ENCODE assay signal across 14 cellular contexts in the genomic region with DNA sequence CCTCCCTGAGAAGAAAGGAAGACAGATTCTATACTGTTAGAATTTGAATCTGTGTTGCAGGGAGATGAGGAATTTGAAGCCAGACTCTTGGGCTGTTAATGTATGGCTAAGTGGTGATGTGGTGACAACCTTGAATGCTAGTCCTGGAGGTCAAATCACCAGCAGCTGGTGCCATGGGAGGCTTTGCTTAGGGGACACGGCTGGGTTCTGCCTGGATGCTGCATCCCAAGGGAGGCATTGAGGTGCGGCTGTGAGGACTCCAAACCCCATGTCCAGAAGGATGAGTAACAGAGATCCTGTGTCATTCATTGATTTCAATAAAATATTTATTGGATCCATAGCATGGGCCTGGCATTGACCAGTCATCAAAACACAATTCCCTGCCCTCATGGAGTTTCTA. TPM values are rescaled to one million over a fixed set of nuclear protein-coding genes. Genes with fewer than 3 reads are reported as not detected.
DNase-seq lines count a peak whose midpoint lies in the region; ATAC-seq, FAIRE-seq and TF ChIP-seq lines count a peak whose summit lies in the region.
"Had no signal": no experiment of that assay in that cellular context is flagged by ENCODE, and none has a peak within 500 bp of the region (broad histone marks: within the 10 kb centered on the region; RNA-seq: fewer than 3 reads in every experiment).

No MANE protein-coding gene starts in this region.

- H3K4me1 Mint-ChIP-seq in H9 (peaks cover 12 to 16% of the 10 kb centered on the region in 2 experiments), astrocyte (ENCODE audit: low read depth, unreplicated experiment) (peaks cover 9% of the 10 kb centered on the region)
- peaks cover 5% of the 10 kb centered on the region for H3K4me1 Mint-ChIP-seq in stimulated activated memory B cell treated with anti-CD40 and anti-IgM and Interleukin-4, amounts not matched to agents 10 μg/mL and 1 μg/mL and 100 μg/mL, for 72 hours

- no peak overlapping the region for H4K5ac ChIP-seq in H9 (ENCODE audit: insufficient read length, low read depth, low read length)

- H2AFZ ChIP-seq in H9 (ENCODE audit: low read length) (no peak overlapping the region), astrocyte (ENCODE audit: low read depth, low read length) (no peak overlapping the region)

- no peak overlapping the region for H3K27ac ChIP-seq in H9 (ENCODE audit: insufficient read length, low read depth, low read length)
- peak overlapping the region; percentile 94 for H3K27ac ChIP-seq in astrocyte (ENCODE audit: low read depth, low read length)
- peak overlapping the region; percentile 90 to 99 for H3K27ac ChIP-seq in left lung
- H3K27ac ChIP-seq in spleen = peak overlapping the region in 5 of 8 donors; percentile 61 to 77 (median 75)
- no peak overlapping the region for H3K27ac ChIP-seq in effector memory CD4-positive, alpha-beta T cell (ENCODE audit: insufficient read depth, low read length, poor library complexity, severe bottlenecking)

- H3K4me3 ChIP-seq in astrocyte (ENCODE audit: insufficient read depth, low read depth, low read length) = no peak overlapping the region
- H3K4me3 ChIP-seq in left lung = no peak overlapping the region
- no peak overlapping the region for H3K4me3 ChIP-seq in spleen
- no peak overlapping the region for H3K4me3 ChIP-seq in effector memory CD4-positive, alpha-beta T cell (ENCODE audit: insufficient read depth, low read depth, low read length, poor library complexity, severe bottlenecking)
- H3K4me3 ChIP-seq: lung, psoas muscle had no signal

- H3K9ac ChIP-seq in H9 (ENCODE audit: extremely low read depth, insufficient read length, low read length) (no peak overlapping the region), astrocyte (ENCODE audit: low read length) (peak overlapping the region; percentile 84)

- no peak overlapping the region for H3K4me2 ChIP-seq in H9 (ENCODE audit: insufficient read depth, insufficient read length, low read length)
- peak overlapping the region; percentile 74 for H3K4me2 ChIP-seq in astrocyte (ENCODE audit: low read length)

- H4K8ac ChIP-seq in H9 (replicated peaks; ENCODE audit: insufficient read length, low read depth, low read length) = no peak overlapping the region

- H3K36me3 Mint-ChIP-seq in H9 (ENCODE audit: insufficient read depth in 1 of 3, low read depth in 3 of 3) (no peaks in the 10 kb centered on the region; a peak in 1 of 7 replicates), astrocyte (ENCODE audit: low read depth, unreplicated experiment) (peaks cover 2% of the 10 kb centered on the region)
- no peaks in the 10 kb centered on the region for H3K36me3 Mint-ChIP-seq in stimulated activated memory B cell treated with anti-CD40 and anti-IgM and Interleukin-4, amounts not matched to agents 10 μg/mL and 1 μg/mL and 100 μg/mL, for 72 hours
- H3K36me3 Mint-ChIP-seq: activated naive CD4-positive, alpha-beta T cell treated with anti-CD3 and anti-CD28 coated beads, Interleukin-2, amount 50 U/mL, for 24 hours had no signal

- H3K4me3 Mint-ChIP-seq in H9 (no peak overlapping the region), astrocyte (ENCODE audit: unreplicated experiment) (no peak overlapping the region)
- H3K4me3 Mint-ChIP-seq in stimulated activated memory B cell treated with anti-CD40 and anti-IgM and Interleukin-4, amounts not matched to agents 10 μg/mL and 1 μg/mL and 100 μg/mL, for 72 hours = no peak overlapping the region
- H3K4me3 Mint-ChIP-seq: activated CD8-positive, alpha-beta T cell treated with anti-CD3 and anti-CD28 coated beads, Interleukin-2, amount 10 ng/mL, durations not matched to agents 7 days and 5 days; activated naive CD4-positive, alpha-beta T cell treated with anti-CD3 and anti-CD28 coated beads, Interleukin-2, amount 50 U/mL, for 24 hours had no signal

- H3K56ac ChIP-seq in H9 (ENCODE audit: insufficient read length, low read depth, low read length) = no peak overlapping the region

- H3K27me3 ChIP-seq in H9 (ENCODE audit: insufficient read depth, low read length) = no peaks in the 10 kb centered on the region
- no peaks in the 10 kb centered on the region for H3K27me3 ChIP-seq in astrocyte (ENCODE audit: insufficient read depth, low read length)
- no peaks in the 10 kb centered on the region for H3K27me3 ChIP-seq in left lung
- H3K27me3 ChIP-seq in spleen (replicated peaks in 1 of 7) = peaks cover 0 to 31% (median 0%) of the 10 kb centered on the region in 7 donors
- no peaks in the 10 kb centered on the region for H3K27me3 ChIP-seq in effector memory CD4-positive, alpha-beta T cell (replicated peaks; ENCODE audit: control insufficient read depth, insufficient read depth, low read length, poor library complexity, severe bottlenecking)

- peak overlapping the region; percentile 89 for H3K18ac ChIP-seq in H9 (ENCODE audit: insufficient read length, low read depth, low read length)

- H4K91ac ChIP-seq in H9 (ENCODE audit: insufficient read length, low read depth, low read length) = peak overlapping the region; percentile 90

- peak overlapping the region; percentile 99 for H2BK120ac ChIP-seq in H9 (ENCODE audit: low read depth, low read length, poor library complexity, severe bottlenecking)

- no peak for TF ChIP-seq POLR2A in spleen (IDR thresholded peaks at IDR 0.05)

- H3K9me3 Mint-ChIP-seq in H9 (peaks cover 4 to 6% of the 10 kb centered on the region in 2 experiments), astrocyte (ENCODE audit: unreplicated experiment) (peaks cover 4% of the 10 kb centered on the region)
- peaks cover 3% of the 10 kb centered on the region for H3K9me3 Mint-ChIP-seq in stimulated activated memory B cell treated with anti-CD40 and anti-IgM and Interleukin-4, amounts not matched to agents 10 μg/mL and 1 μg/mL and 100 μg/mL, for 72 hours
- H3K9me3 Mint-ChIP-seq: activated naive CD4-positive, alpha-beta T cell treated with anti-CD3 and anti-CD28 coated beads, Interleukin-2, amount 50 U/mL, for 24 hours had no signal

- peak overlapping the region; percentile 98; the same call in 1 of the 2 replicates for H3K4ac ChIP-seq in H9 (ENCODE audit: low read depth, low read length)

- H3K4me1 ChIP-seq in H9 (ENCODE audit: insufficient read depth, low read length) (peaks cover 4% of the 10 kb centered on the region), astrocyte (ENCODE audit: insufficient read depth, low read length) (peaks cover 50% of the 10 kb centered on the region), left lung (peaks cover 35 to 64% of the 10 kb centered on the region in 2 donors), spleen (peaks cover 0 to 48% (median 28%) of the 10 kb centered on the region in 6 donors)
- H3K4me1 ChIP-seq in effector memory CD4-positive, alpha-beta T cell (ENCODE audit: control insufficient read depth, insufficient read depth, low read length, poor library complexity, severe bottlenecking) = peaks cover 24% of the 10 kb centered on the region

- H2BK20ac ChIP-seq in H9 (ENCODE audit: low read depth, low read length, poor library complexity, severe bottlenecking) = no peak overlapping the region

- H3K27me3 Mint-ChIP-seq in H9 (ENCODE audit: low read depth) (peaks cover 39% of the 10 kb centered on the region), astrocyte (ENCODE audit: low read depth, unreplicated experiment) (peaks cover 30% of the 10 kb centered on the region)
- H3K27me3 Mint-ChIP-seq in stimulated activated memory B cell treated with anti-CD40 and anti-IgM and Interleukin-4, amounts not matched to agents 10 μg/mL and 1 μg/mL and 100 μg/mL, for 72 hours = peaks cover 17% of the 10 kb centered on the region

- no peak for ATAC-seq in left lung
- ATAC-seq in stimulated activated memory B cell treated with anti-CD40 and anti-IgM and Interleukin-4, amounts not matched to agents 10 μg/mL and 1 μg/mL and 100 μg/mL, for 72 hours = no peak
- no peak for ATAC-seq in HG03520 (IDR thresholded peaks at IDR 0.05; ENCODE audit: unreplicated experiment)
- ATAC-seq: activated CD8-positive, alpha-beta T cell treated with anti-CD3 and anti-CD28 coated beads, Interleukin-2, amount 10 ng/mL, durations not matched to agents 7 days and 5 days had no signal

- no peak for FAIRE-seq in astrocyte (lab: Jason Lieb, UNC)

- intact Hi-C loops in left lung (cut with DNase I) = loop anchor here in 1 of 2 donors (5.0 kb wide), 1 partner anchor 39 kb away; no protein-coding TSS in a partner anchor
- intact Hi-C loops in spleen (cut with DNase I; ENCODE audit: low total_unique reads) = no loop called here

- TF ChIP-seq CTCF in H9 (conservative IDR thresholded peaks at IDR 0.05) (no peak), astrocyte (IDR thresholded peaks at IDR 0.05; ENCODE audit: insufficient read depth, low read depth, low read length) (no peak), left lung (IDR thresholded peaks at IDR 0.05) (no peak), spleen (IDR thresholded peaks at IDR 0.05 in 8 of 11, conservative IDR thresholded peaks at IDR 0.05 in 3 of 11) (no peak)

- peak overlapping the region; percentile 99 for H3T11ph ChIP-seq in H9 (ENCODE audit: low read length)

- H3K79me1 ChIP-seq in H9 (ENCODE audit: insufficient read depth, low read depth, low read length, poor library complexity, severe bottlenecking) = no peaks in the 10 kb centered on the region

- no peak overlapping the region for H2AK5ac ChIP-seq in H9 (ENCODE audit: insufficient read length, low read length)

- H3K79me2 ChIP-seq in H9 (ENCODE audit: insufficient read depth, low read length) (no peaks in the 10 kb centered on the region), astrocyte (ENCODE audit: insufficient read depth, low read length) (peaks cover 3% of the 10 kb centered on the region)

- peak overlapping the region; percentile 32; the same call in 1 of the 2 replicates for H3K14ac ChIP-seq in H9 (ENCODE audit: insufficient read depth, low read length)

- no peak overlapping the region for H2BK5ac ChIP-seq in H9 (ENCODE audit: insufficient read length, low read length)

- H4K20me1 ChIP-seq in H9 (ENCODE audit: control insufficient read depth, insufficient read depth, insufficient read length) (no peaks in the 10 kb centered on the region), astrocyte (ENCODE audit: insufficient read depth, low read length) (no peaks in the 10 kb centered on the region)

- WGBS in H9 (ENCODE audit: extremely low coverage, insufficient read length, low lambda C conversion rate) = no CpG with 5 or more reads among the region's 2 CpGs
- 87 to 100% (median 94%) methylated on average over 2 of the region's 2 CpGs for WGBS in spleen, 5 donors

- peak overlapping the region; percentile 36 for H2BK12ac ChIP-seq in H9 (ENCODE audit: insufficient read length, low read depth, low read length)

- H3K27ac Mint-ChIP-seq in H9 = peak overlapping the region in 1 of 3 experiments; percentile 96; a peak in 2 of 7 replicates
- H3K27ac Mint-ChIP-seq in astrocyte (ENCODE audit: unreplicated experiment) = no peak overlapping the region
- H3K27ac Mint-ChIP-seq in stimulated activated memory B cell treated with anti-CD40 and anti-IgM and Interleukin-4, amounts not matched to agents 10 μg/mL and 1 μg/mL and 100 μg/mL, for 72 hours = no peak overlapping the region
- H3K27ac Mint-ChIP-seq: activated CD8-positive, alpha-beta T cell treated with anti-CD3 and anti-CD28 coated beads, Interleukin-2, amount 10 ng/mL, durations not matched to agents 7 days and 5 days; activated naive CD4-positive, alpha-beta T cell treated with anti-CD3 and anti-CD28 coated beads, Interleukin-2, amount 50 U/mL, for 24 hours had no signal

- H3K36me3 ChIP-seq in astrocyte (ENCODE audit: insufficient read depth, low read length) = no peaks in the 10 kb centered on the region
- no peaks in the 10 kb centered on the region for H3K36me3 ChIP-seq in left lung
- H3K36me3 ChIP-seq in spleen = no peaks in the 10 kb centered on the region
- no peaks in the 10 kb centered on the region for H3K36me3 ChIP-seq in effector memory CD4-positive, alpha-beta T cell (ENCODE audit: control insufficient read depth, insufficient read depth, low read length)

- DNase-seq in H9 (no peak), astrocyte (ENCODE audit: low read depth) (no peak), left lung (no peak), spleen (no peak)
- no peak for DNase-seq in activated CD4-positive, alpha-beta T cell treated with anti-CD3 and anti-CD28 coated beads for 48 hours
- DNase-seq in effector memory CD4-positive, alpha-beta T cell = no peak
- DNase-seq: activated CD8-positive, alpha-beta T cell treated with anti-CD3 and anti-CD28 coated beads, Interleukin-2, amount 10 ng/mL, durations not matched to agents 7 days and 5 days; effector CD4-positive, alpha-beta T cell; NCI-H226 had no signal

- no peak overlapping the region for H3K23ac ChIP-seq in H9 (ENCODE audit: insufficient read length, low read depth, low read length)

- H3K9me3 ChIP-seq in H9 (ENCODE audit: control insufficient read depth, low read depth, low read length) (no peaks in the 10 kb centered on the region), astrocyte (ENCODE audit: insufficient read depth, low read depth, low read length) (no peaks in the 10 kb centered on the region), left lung (no peaks in the 10 kb centered on the region), spleen (no peaks in the 10 kb centered on the region)
- H3K9me3 ChIP-seq in effector memory CD4-positive, alpha-beta T cell (ENCODE audit: control insufficient read depth, low read length) = no peaks in the 10 kb centered on the region
- H3K9me3 ChIP-seq: psoas muscle had no signal

- no peaks in the 10 kb centered on the region for H3K23me2 ChIP-seq in H9 (ENCODE audit: insufficient read length, low read depth, low read length, poor library complexity, severe bottlenecking)

- no peak overlapping the region for H2BK15ac ChIP-seq in H9 (ENCODE audit: low read depth, low read length)

RNA-seq across cellular contexts. Expression of a gene that starts 42.3 kb away (rescaled TPM):
- total RNA-seq in H9 (2021) = 2.9 and 3.7 TPM in 2 replicates
- 3.2 and 3.3 TPM in 2 replicates for total RNA-seq in astrocyte
- total RNA-seq in left lung = 10 to 100 TPM; 17.0 to 18.8 TPM
- 10 to 100 TPM in 4 of 7 donors, 1 to 10 TPM in 3; 6.4 to 15.8 (median 11.1) TPM for total RNA-seq in spleen
- 1 to 10 TPM; 1.1 to 3.2 (median 2.8) TPM for polyA plus RNA-seq in spleen

Comparison
In these comparisons a context has a peak if more than half of its experiments do, and no peak if none do; other contexts are left out.
1. H3K27ac ChIP-seq: peak in astrocyte (single experiment), left lung (2 of 2) and spleen (5 of 8); none in H9 (single experiment) and effector memory CD4-positive, alpha-beta T cell (single experiment).